In the genomic region with DNA sequence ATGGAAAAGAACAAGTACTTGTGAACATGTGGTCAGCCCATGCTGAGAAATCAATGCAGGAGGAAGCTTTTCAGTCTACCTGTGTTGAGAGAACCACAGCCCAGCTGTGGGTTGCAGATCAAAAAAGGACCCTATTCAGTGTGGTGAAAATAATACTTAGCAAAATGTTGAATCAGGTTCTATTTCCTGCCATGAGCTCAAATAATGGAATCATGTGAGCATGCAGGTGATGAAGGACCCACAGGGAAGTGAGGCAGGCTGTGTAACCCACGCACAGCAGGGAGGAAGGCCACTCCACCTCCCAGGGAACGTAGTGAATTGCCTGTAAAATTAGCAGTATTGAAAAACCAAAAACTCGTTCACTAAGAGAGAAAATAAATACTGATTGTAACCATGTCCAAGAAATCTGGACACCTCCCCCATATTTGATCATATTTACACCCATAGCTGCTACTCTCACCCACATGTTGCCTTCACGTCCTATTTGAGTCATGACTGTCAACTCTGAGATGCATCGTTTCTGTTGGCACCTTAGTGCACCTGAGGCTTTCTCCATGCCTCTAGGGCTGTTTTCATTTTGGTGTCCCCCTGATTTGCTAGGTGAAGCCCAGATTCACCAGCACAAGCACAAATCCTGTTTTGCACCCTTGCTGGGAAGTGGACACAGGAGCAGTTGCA, we compare ENCODE assay signal across 12 cellular contexts. TPM values are rescaled to one million over a fixed set of nuclear protein-coding genes. Genes with fewer than 3 reads are reported as not detected.
DNase-seq lines count a peak whose midpoint lies in the region; ATAC-seq and TF ChIP-seq lines count a peak whose summit lies in the region.
"Had no signal": no experiment of that assay in that cellular context is flagged by ENCODE, and none has a peak within 500 bp of the region (broad histone marks: within the 10 kb centered on the region; RNA-seq: fewer than 3 reads in every experiment).

No MANE protein-coding gene starts in this region.

- no peaks in the 10 kb centered on the region for H3K4me1 ChIP-seq in suprapubic skin
- H3K4me1 ChIP-seq: colonic mucosa had no signal

- H3K9me3 ChIP-seq in suprapubic skin: no peaks in the 10 kb centered on the region
- H3K9me3 ChIP-seq: colonic mucosa had no signal

- WGBS in suprapubic skin: 85% methylated on average over 5 of the region's 5 CpGs

- no peak overlapping the region for H3K4me3 ChIP-seq in suprapubic skin
- H3K4me3 ChIP-seq: colonic mucosa, skin epidermis had no signal

- H3K36me3 ChIP-seq in suprapubic skin: no peaks in the 10 kb centered on the region
- H3K36me3 ChIP-seq: colonic mucosa had no signal

- H3K27me3 ChIP-seq in suprapubic skin: no peaks in the 10 kb centered on the region
- H3K27me3 ChIP-seq: colonic mucosa had no signal

- DNase-seq in COLO668 (lab: John Stamatoyannopoulos, UW; ENCODE audit: unreplicated experiment) (peak; percentile 54), NCI-H345 treated with DMSO at 0.1 percent for 48 hours (lab: John Stamatoyannopoulos, UW; ENCODE audit: unreplicated experiment) (peak; percentile 29), hepatic stellate cell (ENCODE audit: low spot score) (no peak), suprapubic skin (ENCODE audit: low spot score in 2 of 2) (no peak), Ammon's horn (ENCODE audit: low spot score) (no peak), NOMO-1 treated with DMSO at 0.1 percent for 48 hours (lab: John Stamatoyannopoulos, UW; ENCODE audit: unreplicated experiment) (no peak)
- DNase-seq: CD8-positive, alpha-beta T cell; colonic mucosa; NCI-H524 treated with DMSO at 0.1 percent for 48 hours had no signal

- TF ChIP-seq EP300 in suprapubic skin (IDR thresholded peaks at IDR 0.05): no peak

- TF ChIP-seq POLR2A in suprapubic skin (IDR thresholded peaks at IDR 0.05): no peak

- H3K27ac ChIP-seq in suprapubic skin: no peak overlapping the region
- H3K27ac ChIP-seq: colonic mucosa, skin epidermis had no signal

- TF ChIP-seq CTCF in suprapubic skin (IDR thresholded peaks at IDR 0.05): no peak

- ATAC-seq in GM19023 (IDR thresholded peaks at IDR 0.05; ENCODE audit: unreplicated experiment): peak; percentile 34
- peak; percentile 11 for ATAC-seq in HG02763 (IDR thresholded peaks at IDR 0.05; ENCODE audit: unreplicated experiment)

RNA-seq across cellular contexts. Expression of a gene that starts 20.5 kb away (rescaled TPM):
- total RNA-seq in suprapubic skin: 10 to 100 TPM in 3 of 4 donors, 1 to 10 TPM in 1; 8.9 to 27.0 (median 18.0) TPM

Comparison
In these comparisons a context has a peak if more than half of its experiments do, and no peak if none do; other contexts are left out.
1. DNase-seq: peak in COLO668 (single experiment) and NCI-H345 treated with DMSO at 0.1 percent for 48 hours (single experiment); none in hepatic stellate cell (single experiment), suprapubic skin (0 of 2), Ammon's horn (single experiment) and NOMO-1 treated with DMSO at 0.1 percent for 48 hours (single experiment).